ENCODE assay signal across 18 cellular contexts in the genomic region with DNA sequence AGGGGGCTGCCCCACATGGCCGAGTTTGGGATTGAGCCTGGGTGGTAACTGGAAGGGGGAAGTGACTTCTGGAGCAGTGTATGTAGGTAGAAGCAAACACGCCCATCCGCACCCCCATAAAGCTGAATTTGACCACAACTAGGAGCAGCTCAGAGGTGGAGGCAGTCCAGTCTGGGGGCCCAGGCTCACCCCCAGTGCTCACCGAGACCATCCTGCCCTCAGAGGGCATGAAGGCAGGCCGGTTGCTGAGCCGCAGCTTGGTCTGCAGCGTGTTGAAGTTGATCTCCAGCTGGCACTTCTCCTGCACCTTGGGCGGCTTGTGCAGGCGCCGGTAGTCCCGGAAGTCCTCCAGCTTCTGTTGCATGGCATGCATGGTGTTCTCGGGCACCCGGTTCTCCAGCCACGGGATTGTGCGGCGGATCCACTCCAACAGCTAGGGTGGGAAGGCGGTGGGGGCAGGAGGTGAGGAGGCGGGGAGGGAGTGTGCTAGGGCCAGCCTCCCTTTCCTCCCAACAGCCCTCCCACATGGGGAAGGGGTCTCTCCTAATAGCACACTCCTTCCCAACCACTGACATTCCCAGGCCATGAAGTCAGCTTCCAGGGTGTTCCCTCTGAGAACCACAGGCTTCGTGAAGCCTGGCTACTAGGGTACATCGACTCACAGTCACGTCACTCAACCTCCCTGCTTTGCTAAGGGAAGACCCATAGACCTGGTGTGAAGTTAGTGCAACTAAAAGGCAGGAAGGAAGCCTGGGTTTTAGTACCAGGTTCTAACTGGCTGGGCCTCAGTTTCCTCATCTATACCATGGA.
DNase-seq lines count a peak whose midpoint lies in the region; ATAC-seq, FAIRE-seq and TF ChIP-seq lines count a peak whose summit lies in the region.
"Had no signal": no experiment of that assay in that cellular context is flagged by ENCODE, and none has a peak within 500 bp of the region (broad histone marks: within the 10 kb centered on the region; RNA-seq: fewer than 3 reads in every experiment).

No MANE protein-coding gene starts in this region.

- H3K9me3 ChIP-seq in osteoblast (ENCODE audit: low read depth, low read length), result no peaks in the 10 kb centered on the region
- H3K9me3 ChIP-seq: body of pancreas had no signal

- TF ChIP-seq CTCF in fibroblast of mammary gland (conservative IDR thresholded peaks at IDR 0.05; ENCODE audit: control insufficient read depth, insufficient read depth, low read depth, low read length) (no peak), osteoblast (IDR thresholded peaks at IDR 0.05; ENCODE audit: extremely low read depth, low read depth, low read length) (no peak)

- DNase-seq in AG08395 (ENCODE audit: low spot score) (peak; percentile 27), NCI-H226 (peak; percentile 65), fibroblast of mammary gland (ENCODE audit: low read depth) (peak; percentile 77), osteoblast (ENCODE audit: insufficient read length, low spot score, missing footprints) (peak; percentile 73), GM12892 (ENCODE audit: insufficient read length) (no peak)
- DNase-seq in activated CD4-positive, alpha-beta T cell treated with anti-CD3 and anti-CD28 coated beads for 4 hours, result no peak
- DNase-seq: activated T-cell treated with anti-CD3 and anti-CD28 coated beads, Interleukin-2, amount 50 U/mL, for 4 hours; body of pancreas; DND-41; effector memory CD8-positive, alpha-beta T cell; left ventricle myocardium superior; NCI-H1048; nucleus accumbens; T-helper 1 cell had no signal

- no peak for TF ChIP-seq POLR2A in GM12892 (IDR thresholded peaks at IDR 0.05; ENCODE audit: low read depth, low read length)

- H3K36me3 Mint-ChIP-seq in stimulated activated memory B cell treated with anti-CD40 and anti-IgM and Interleukin-4, amounts not matched to agents 10 μg/mL and 1 μg/mL and 100 μg/mL, for 72 hours, result no peaks in the 10 kb centered on the region

- H2AFZ ChIP-seq in osteoblast (ENCODE audit: low read length), result no peak overlapping the region

- H3K9me3 Mint-ChIP-seq in stimulated activated memory B cell treated with anti-CD40 and anti-IgM and Interleukin-4, amounts not matched to agents 10 μg/mL and 1 μg/mL and 100 μg/mL, for 72 hours, result no peaks in the 10 kb centered on the region
- H3K9me3 Mint-ChIP-seq: activated T-cell treated with anti-CD3 and anti-CD28 coated beads, Interleukin-2, amount 50 U/mL, for 4 hours; effector memory CD8-positive, alpha-beta T cell had no signal

- no peak; the same call in 2 of the 3 replicates for ATAC-seq in SK-N-SH treated with all-trans-retinoic acid at 6 μM for 48 hours
- ATAC-seq in stimulated activated memory B cell treated with anti-CD40 and anti-IgM and Interleukin-4, amounts not matched to agents 10 μg/mL and 1 μg/mL and 100 μg/mL, for 72 hours, result no peak
- ATAC-seq: activated CD4-positive, CD25-positive, alpha-beta regulatory T cell treated with anti-CD3 and anti-CD28 coated beads, Interleukin-2, amount 50 U/mL, for 24 hours; activated T-cell treated with anti-CD3 and anti-CD28 coated beads, Interleukin-2, amount 50 U/mL, for 4 hours; body of pancreas; effector memory CD8-positive, alpha-beta T cell; left ventricle myocardium superior had no signal

- peaks cover 81% of the 10 kb centered on the region for H3K79me2 ChIP-seq in osteoblast (ENCODE audit: insufficient read depth, low read length)

- H3K4me3 ChIP-seq in fibroblast of mammary gland (ENCODE audit: control insufficient read depth, low read depth, low read length) (no peak overlapping the region), osteoblast (ENCODE audit: insufficient read depth, low read length) (no peak overlapping the region)
- H3K4me3 ChIP-seq: body of pancreas had no signal

- H3K4me3 Mint-ChIP-seq in stimulated activated memory B cell treated with anti-CD40 and anti-IgM and Interleukin-4, amounts not matched to agents 10 μg/mL and 1 μg/mL and 100 μg/mL, for 72 hours, result no peak overlapping the region
- H3K4me3 Mint-ChIP-seq: activated T-cell treated with anti-CD3 and anti-CD28 coated beads, Interleukin-2, amount 50 U/mL, for 4 hours; effector memory CD8-positive, alpha-beta T cell had no signal

- H3K27ac Mint-ChIP-seq in stimulated activated memory B cell treated with anti-CD40 and anti-IgM and Interleukin-4, amounts not matched to agents 10 μg/mL and 1 μg/mL and 100 μg/mL, for 72 hours, result no peak overlapping the region
- H3K27ac Mint-ChIP-seq: effector memory CD8-positive, alpha-beta T cell had no signal

- peaks cover 66% of the 10 kb centered on the region for H4K20me1 ChIP-seq in osteoblast (ENCODE audit: insufficient read depth, low read length)

- H3K36me3 ChIP-seq in osteoblast (ENCODE audit: insufficient read depth, low read length), result peaks cover 97% of the 10 kb centered on the region

- H3K4me1 Mint-ChIP-seq in stimulated activated memory B cell treated with anti-CD40 and anti-IgM and Interleukin-4, amounts not matched to agents 10 μg/mL and 1 μg/mL and 100 μg/mL, for 72 hours, result no peaks in the 10 kb centered on the region

- no peak overlapping the region for H3K4me2 ChIP-seq in osteoblast (ENCODE audit: insufficient read depth, low read length)

- no peaks in the 10 kb centered on the region for H3K27me3 Mint-ChIP-seq in stimulated activated memory B cell treated with anti-CD40 and anti-IgM and Interleukin-4, amounts not matched to agents 10 μg/mL and 1 μg/mL and 100 μg/mL, for 72 hours
- H3K27me3 Mint-ChIP-seq: effector memory CD8-positive, alpha-beta T cell had no signal

- H3K4me1 ChIP-seq in osteoblast (ENCODE audit: insufficient read depth, low read length), result peaks cover 40% of the 10 kb centered on the region
- H3K4me1 ChIP-seq: body of pancreas had no signal

- H3K27ac ChIP-seq in osteoblast (ENCODE audit: low read depth, low read length), result peak overlapping the region; percentile 89
- H3K27ac ChIP-seq: body of pancreas had no signal

- no peak for FAIRE-seq in GM12892 (lab: Jason Lieb, UNC)
- FAIRE-seq: H54 had no signal

- H3K27me3 ChIP-seq in osteoblast (ENCODE audit: insufficient read depth, low read length), result no peaks in the 10 kb centered on the region
- H3K27me3 ChIP-seq: body of pancreas had no signal

TF ChIP-seq in SK-N-SH treated with all-trans-retinoic acid at 6 μM for 48 hours, 23 proteins besides CTCF, POLR2A, EP300 and RAD21:
- TF ChIP-seq, protein P1, sequence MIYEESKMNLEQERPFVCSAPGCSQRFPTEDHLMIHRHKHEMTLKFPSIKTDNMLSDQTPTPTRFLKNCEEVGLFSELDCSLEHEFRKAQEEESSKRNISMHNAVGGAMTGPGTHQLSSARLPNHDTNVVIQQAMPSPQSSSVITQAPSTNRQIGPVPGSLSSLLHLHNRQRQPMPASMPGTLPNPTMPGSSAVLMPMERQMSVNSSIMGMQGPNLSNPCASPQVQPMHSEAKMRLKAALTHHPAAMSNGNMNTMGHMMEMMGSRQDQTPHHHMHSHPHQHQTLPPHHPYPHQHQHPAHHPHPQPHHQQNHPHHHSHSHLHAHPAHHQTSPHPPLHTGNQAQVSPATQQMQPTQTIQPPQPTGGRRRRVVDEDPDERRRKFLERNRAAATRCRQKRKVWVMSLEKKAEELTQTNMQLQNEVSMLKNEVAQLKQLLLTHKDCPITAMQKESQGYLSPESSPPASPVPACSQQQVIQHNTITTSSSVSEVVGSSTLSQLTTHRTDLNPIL (CRISPR knock-in tag; IDR thresholded peaks at IDR 0.05; ENCODE audit: low read depth), result no peak
- TF ChIP-seq ZC3H10 (CRISPR knock-in tag; IDR thresholded peaks at IDR 0.05) (no peak), ZNF565 (CRISPR knock-in tag; conservative IDR thresholded peaks at IDR 0.05; ENCODE audit: low read depth) (no peak), CSDC2 (CRISPR knock-in tag; IDR thresholded peaks at IDR 0.05) (no peak), ESRRG (CRISPR knock-in tag; IDR thresholded peaks at IDR 0.05) (no peak), ZNF70 (CRISPR knock-in tag; IDR thresholded peaks at IDR 0.05) (no peak), OSR1 (CRISPR knock-in tag; IDR thresholded peaks at IDR 0.05) (no peak), ZNF8 (CRISPR knock-in tag; IDR thresholded peaks at IDR 0.05) (no peak), ARNTL (CRISPR knock-in tag; IDR thresholded peaks at IDR 0.05; ENCODE audit: borderline replicate concordance, low read depth) (no peak), GLIS3 (CRISPR knock-in tag; IDR thresholded peaks at IDR 0.05) (no peak), TOX (CRISPR knock-in tag; IDR thresholded peaks at IDR 0.05; ENCODE audit: borderline replicate concordance) (no peak), ZFP3 (CRISPR knock-in tag; IDR thresholded peaks at IDR 0.05) (no peak), TCF4 (CRISPR knock-in tag; IDR thresholded peaks at IDR 0.05; ENCODE audit: borderline replicate concordance) (no peak), PPARA (CRISPR knock-in tag; IDR thresholded peaks at IDR 0.05; ENCODE audit: borderline replicate concordance) (no peak)
- TF ChIP-seq, protein P2, sequence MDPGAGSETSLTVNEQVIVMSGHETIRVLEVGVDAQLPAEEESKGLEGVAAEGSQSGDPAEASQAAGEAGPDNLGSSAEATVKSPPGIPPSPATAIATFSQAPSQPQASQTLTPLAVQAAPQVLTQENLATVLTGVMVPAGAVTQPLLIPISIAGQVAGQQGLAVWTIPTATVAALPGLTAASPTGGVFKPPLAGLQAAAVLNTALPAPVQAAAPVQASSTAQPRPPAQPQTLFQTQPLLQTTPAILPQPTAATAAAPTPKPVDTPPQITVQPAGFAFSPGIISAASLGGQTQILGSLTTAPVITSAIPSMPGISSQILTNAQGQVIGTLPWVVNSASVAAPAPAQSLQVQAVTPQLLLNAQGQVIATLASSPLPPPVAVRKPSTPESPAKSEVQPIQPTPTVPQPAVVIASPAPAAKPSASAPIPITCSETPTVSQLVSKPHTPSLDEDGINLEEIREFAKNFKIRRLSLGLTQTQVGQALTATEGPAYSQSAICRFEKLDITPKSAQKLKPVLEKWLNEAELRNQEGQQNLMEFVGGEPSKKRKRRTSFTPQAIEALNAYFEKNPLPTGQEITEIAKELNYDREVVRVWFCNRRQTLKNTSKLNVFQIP (CRISPR knock-in tag; IDR thresholded peaks at IDR 0.05; ENCODE audit: borderline replicate concordance, low read depth), result no peak
- TF ChIP-seq, protein P3, sequence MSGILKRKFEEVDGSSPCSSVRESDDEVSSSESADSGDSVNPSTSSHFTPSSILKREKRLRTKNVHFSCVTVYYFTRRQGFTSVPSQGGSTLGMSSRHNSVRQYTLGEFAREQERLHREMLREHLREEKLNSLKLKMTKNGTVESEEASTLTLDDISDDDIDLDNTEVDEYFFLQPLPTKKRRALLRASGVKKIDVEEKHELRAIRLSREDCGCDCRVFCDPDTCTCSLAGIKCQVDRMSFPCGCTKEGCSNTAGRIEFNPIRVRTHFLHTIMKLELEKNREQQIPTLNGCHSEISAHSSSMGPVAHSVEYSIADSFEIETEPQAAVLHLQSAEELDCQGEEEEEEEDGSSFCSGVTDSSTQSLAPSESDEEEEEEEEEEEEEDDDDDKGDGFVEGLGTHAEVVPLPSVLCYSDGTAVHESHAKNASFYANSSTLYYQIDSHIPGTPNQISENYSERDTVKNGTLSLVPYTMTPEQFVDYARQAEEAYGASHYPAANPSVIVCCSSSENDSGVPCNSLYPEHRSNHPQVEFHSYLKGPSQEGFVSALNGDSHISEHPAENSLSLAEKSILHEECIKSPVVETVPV (CRISPR knock-in tag; IDR thresholded peaks at IDR 0.05), result no peak
TF ChIP-seq in SK-N-SH treated with all-trans-retinoic acid at 6 μM for 48 hours: peak in this region for 0.

Comparison
In these comparisons a context has a peak if more than half of its experiments do, and no peak if none do; other contexts are left out.
1. DNase-seq: peak in AG08395 (single experiment), NCI-H226 (single experiment), fibroblast of mammary gland (single experiment) and osteoblast (single experiment); none in GM12892 (single experiment) and activated CD4-positive, alpha-beta T cell treated with anti-CD3 and anti-CD28 coated beads for 4 hours (0 of 2).